2 cellular contexts compared by ENCODE assay signal in genomic region chr1:225919906-225920305, GRCh38.
TF ChIP-seq lines count a peak whose summit lies in the region.

No MANE protein-coding gene starts in this region.

TF ChIP-seq in WTC11, 78 proteins besides CTCF, POLR2A, EP300 and RAD21 (continued from another document):
- TF ChIP-seq, protein P1, sequence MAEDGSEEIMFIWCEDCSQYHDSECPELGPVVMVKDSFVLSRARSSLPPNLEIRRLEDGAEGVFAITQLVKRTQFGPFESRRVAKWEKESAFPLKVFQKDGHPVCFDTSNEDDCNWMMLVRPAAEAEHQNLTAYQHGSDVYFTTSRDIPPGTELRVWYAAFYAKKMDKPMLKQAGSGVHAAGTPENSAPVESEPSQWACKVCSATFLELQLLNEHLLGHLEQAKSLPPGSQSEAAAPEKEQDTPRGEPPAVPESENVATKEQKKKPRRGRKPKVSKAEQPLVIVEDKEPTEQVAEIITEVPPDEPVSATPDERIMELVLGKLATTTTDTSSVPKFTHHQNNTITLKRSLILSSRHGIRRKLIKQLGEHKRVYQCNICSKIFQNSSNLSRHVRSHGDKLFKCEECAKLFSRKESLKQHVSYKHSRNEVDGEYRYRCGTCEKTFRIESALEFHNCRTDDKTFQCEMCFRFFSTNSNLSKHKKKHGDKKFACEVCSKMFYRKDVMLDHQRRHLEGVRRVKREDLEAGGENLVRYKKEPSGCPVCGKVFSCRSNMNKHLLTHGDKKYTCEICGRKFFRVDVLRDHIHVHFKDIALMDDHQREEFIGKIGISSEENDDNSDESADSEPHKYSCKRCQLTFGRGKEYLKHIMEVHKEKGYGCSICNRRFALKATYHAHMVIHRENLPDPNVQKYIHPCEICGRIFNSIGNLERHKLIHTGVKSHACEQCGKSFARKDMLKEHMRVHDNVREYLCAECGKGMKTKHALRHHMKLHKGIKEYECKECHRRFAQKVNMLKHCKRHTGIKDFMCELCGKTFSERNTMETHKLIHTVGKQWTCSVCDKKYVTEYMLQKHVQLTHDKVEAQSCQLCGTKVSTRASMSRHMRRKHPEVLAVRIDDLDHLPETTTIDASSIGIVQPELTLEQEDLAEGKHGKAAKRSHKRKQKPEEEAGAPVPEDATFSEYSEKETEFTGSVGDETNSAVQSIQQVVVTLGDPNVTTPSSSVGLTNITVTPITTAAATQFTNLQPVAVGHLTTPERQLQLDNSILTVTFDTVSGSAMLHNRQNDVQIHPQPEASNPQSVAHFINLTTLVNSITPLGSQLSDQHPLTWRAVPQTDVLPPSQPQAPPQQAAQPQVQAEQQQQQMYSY (CRISPR knock-in tag; IDR thresholded peaks at IDR 0.05) = no peak
- no peak for TF ChIP-seq FOXP1 (CRISPR knock-in tag; IDR thresholded peaks at IDR 0.05; ENCODE audit: borderline replicate concordance)
- TF ChIP-seq CREB1 (CRISPR knock-in tag; IDR thresholded peaks at IDR 0.05) = no peak
- TF ChIP-seq ARID4B (CRISPR knock-in tag; IDR thresholded peaks at IDR 0.05; ENCODE audit: borderline replicate concordance) = no peak
- no peak for TF ChIP-seq SMAD4 (CRISPR knock-in tag; IDR thresholded peaks at IDR 0.05)
- TF ChIP-seq ZNF416 (CRISPR knock-in tag; IDR thresholded peaks at IDR 0.05) = no peak

TF ChIP-seq in GM23338, 12 proteins besides CTCF, POLR2A, EP300 and RAD21 (continued from another document):
- TF ChIP-seq, protein P2, sequence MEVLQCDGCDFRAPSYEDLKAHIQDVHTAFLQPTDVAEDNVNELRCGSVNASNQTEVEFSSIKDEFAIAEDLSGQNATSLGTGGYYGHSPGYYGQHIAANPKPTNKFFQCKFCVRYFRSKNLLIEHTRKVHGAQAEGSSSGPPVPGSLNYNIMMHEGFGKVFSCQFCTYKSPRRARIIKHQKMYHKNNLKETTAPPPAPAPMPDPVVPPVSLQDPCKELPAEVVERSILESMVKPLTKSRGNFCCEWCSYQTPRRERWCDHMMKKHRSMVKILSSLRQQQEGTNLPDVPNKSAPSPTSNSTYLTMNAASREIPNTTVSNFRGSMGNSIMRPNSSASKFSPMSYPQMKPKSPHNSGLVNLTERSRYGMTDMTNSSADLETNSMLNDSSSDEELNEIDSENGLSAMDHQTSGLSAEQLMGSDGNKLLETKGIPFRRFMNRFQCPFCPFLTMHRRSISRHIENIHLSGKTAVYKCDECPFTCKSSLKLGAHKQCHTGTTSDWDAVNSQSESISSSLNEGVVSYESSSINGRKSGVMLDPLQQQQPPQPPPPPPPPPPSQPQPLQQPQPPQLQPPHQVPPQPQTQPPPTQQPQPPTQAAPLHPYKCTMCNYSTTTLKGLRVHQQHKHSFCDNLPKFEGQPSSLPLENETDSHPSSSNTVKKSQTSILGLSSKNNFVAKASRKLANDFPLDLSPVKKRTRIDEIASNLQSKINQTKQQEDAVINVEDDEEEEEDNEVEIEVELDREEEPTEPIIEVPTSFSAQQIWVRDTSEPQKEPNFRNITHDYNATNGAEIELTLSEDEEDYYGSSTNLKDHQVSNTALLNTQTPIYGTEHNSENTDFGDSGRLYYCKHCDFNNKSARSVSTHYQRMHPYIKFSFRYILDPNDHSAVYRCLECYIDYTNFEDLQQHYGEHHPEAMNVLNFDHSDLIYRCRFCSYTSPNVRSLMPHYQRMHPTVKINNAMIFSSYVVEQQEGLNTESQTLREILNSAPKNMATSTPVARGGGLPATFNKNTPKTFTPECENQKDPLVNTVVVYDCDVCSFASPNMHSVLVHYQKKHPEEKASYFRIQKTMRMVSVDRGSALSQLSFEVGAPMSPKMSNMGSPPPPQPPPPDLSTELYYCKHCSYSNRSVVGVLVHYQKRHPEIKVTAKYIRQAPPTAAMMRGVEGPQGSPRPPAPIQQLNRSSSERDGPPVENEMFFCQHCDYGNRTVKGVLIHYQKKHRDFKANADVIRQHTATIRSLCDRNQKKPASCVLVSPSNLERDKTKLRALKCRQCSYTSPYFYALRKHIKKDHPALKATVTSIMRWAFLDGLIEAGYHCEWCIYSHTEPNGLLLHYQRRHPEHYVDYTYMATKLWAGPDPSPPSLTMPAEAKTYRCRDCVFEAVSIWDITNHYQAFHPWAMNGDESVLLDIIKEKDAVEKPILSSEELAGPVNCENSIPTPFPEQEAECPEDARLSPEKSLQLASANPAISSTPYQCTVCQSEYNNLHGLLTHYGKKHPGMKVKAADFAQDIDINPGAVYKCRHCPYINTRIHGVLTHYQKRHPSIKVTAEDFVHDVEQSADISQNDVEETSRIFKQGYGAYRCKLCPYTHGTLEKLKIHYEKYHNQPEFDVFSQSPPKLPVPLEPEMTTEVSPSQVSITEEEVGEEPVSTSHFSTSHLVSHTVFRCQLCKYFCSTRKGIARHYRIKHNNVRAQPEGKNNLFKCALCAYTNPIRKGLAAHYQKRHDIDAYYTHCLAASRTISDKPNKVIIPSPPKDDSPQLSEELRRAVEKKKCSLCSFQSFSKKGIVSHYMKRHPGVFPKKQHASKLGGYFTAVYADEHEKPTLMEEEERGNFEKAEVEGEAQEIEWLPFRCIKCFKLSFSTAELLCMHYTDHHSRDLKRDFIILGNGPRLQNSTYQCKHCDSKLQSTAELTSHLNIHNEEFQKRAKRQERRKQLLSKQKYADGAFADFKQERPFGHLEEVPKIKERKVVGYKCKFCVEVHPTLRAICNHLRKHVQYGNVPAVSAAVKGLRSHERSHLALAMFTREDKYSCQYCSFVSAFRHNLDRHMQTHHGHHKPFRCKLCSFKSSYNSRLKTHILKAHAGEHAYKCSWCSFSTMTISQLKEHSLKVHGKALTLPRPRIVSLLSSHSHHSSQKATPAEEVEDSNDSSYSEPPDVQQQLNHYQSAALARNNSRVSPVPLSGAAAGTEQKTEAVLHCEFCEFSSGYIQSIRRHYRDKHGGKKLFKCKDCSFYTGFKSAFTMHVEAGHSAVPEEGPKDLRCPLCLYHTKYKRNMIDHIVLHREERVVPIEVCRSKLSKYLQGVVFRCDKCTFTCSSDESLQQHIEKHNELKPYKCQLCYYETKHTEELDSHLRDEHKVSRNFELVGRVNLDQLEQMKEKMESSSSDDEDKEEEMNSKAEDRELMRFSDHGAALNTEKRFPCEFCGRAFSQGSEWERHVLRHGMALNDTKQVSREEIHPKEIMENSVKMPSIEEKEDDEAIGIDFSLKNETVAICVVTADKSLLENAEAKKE (CRISPR knock-in tag; IDR thresholded peaks at IDR 0.05) = no peak
- TF ChIP-seq STAT1 (IDR thresholded peaks at IDR 0.05; ENCODE audit: unreplicated experiment) = no peak
- no peak for TF ChIP-seq ETS1 (IDR thresholded peaks at IDR 0.05)
- TF ChIP-seq EZH2 (IDR thresholded peaks at IDR 0.05; ENCODE audit: low read depth, unreplicated experiment) = no peak
- TF ChIP-seq, protein P3, sequence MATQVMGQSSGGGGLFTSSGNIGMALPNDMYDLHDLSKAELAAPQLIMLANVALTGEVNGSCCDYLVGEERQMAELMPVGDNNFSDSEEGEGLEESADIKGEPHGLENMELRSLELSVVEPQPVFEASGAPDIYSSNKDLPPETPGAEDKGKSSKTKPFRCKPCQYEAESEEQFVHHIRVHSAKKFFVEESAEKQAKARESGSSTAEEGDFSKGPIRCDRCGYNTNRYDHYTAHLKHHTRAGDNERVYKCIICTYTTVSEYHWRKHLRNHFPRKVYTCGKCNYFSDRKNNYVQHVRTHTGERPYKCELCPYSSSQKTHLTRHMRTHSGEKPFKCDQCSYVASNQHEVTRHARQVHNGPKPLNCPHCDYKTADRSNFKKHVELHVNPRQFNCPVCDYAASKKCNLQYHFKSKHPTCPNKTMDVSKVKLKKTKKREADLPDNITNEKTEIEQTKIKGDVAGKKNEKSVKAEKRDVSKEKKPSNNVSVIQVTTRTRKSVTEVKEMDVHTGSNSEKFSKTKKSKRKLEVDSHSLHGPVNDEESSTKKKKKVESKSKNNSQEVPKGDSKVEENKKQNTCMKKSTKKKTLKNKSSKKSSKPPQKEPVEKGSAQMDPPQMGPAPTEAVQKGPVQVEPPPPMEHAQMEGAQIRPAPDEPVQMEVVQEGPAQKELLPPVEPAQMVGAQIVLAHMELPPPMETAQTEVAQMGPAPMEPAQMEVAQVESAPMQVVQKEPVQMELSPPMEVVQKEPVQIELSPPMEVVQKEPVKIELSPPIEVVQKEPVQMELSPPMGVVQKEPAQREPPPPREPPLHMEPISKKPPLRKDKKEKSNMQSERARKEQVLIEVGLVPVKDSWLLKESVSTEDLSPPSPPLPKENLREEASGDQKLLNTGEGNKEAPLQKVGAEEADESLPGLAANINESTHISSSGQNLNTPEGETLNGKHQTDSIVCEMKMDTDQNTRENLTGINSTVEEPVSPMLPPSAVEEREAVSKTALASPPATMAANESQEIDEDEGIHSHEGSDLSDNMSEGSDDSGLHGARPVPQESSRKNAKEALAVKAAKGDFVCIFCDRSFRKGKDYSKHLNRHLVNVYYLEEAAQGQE (IDR thresholded peaks at IDR 0.05; ENCODE audit: unreplicated experiment) = no peak
- TF ChIP-seq CREB1 (CRISPR knock-in tag; IDR thresholded peaks at IDR 0.05; ENCODE audit: low read depth) = no peak
- no peak for TF ChIP-seq POLR2AphosphoS5 (IDR thresholded peaks at IDR 0.05; ENCODE audit: low read depth)
